In genomic region chr4:156962551-156962974, GRCh38 we compare ENCODE assay signal across 13 cellular contexts. TPM values are rescaled to one million over a fixed set of nuclear protein-coding genes. Genes with fewer than 3 reads are reported as not detected.
DNase-seq lines count a peak whose midpoint lies in the region; ATAC-seq, FAIRE-seq and TF ChIP-seq lines count a peak whose summit lies in the region.
"Had no signal": no experiment of that assay in that cellular context is flagged by ENCODE, and none has a peak within 500 bp of the region (broad histone marks: within the 10 kb centered on the region; RNA-seq: fewer than 3 reads in every experiment).

No MANE protein-coding gene starts in this region.

- DNase-seq in HFF-Myc (ENCODE audit: extremely low read depth, low read depth) = peak; percentile 95
- no peak for DNase-seq in mammary epithelial cell
- DNase-seq in kidney = no peak
- DNase-seq: activated CD4-positive, alpha-beta memory T cell treated with anti-CD3 and anti-CD28 coated beads for 36 hours; activated naive CD8-positive, alpha-beta T cell treated with anti-CD3 and anti-CD28 coated beads, Interleukin-2, amount 10 ng/mL, durations not matched to agents 7 days and 5 days; natural killer cell; NCI-H2081 treated with DMSO at 0.1 percent for 48 hours had no signal

- TF ChIP-seq CTCF in HFF-Myc (IDR thresholded peaks at IDR 0.05; ENCODE audit: low read depth, low read length, missing control alignments) = no peak
- TF ChIP-seq CTCF in mammary epithelial cell (conservative IDR thresholded peaks at IDR 0.05 in 1 of 2, IDR thresholded peaks at IDR 0.05 in 1 of 2; ENCODE audit: extremely low read depth in 1 of 2, insufficient read depth in 1 of 2, low read depth in 1 of 2, low read length in 2 of 2) = no peak
- TF ChIP-seq CTCF in kidney (IDR thresholded peaks at IDR 0.05; ENCODE audit: borderline replicate concordance, extremely low read depth, insufficient read depth) = no peak

- 76% methylated on average over 3 of the region's 3 CpGs for WGBS in mammary epithelial cell (ENCODE audit: low coverage, missing lambda C conversion rate)

- H3K4me2 ChIP-seq in mammary epithelial cell (ENCODE audit: insufficient read depth, low read depth, low read length) = peak overlapping the region; percentile 5
- H3K4me2 ChIP-seq in skeletal muscle satellite cell (ENCODE audit: low read length) = peak overlapping the region; percentile 54

- dilution Hi-C loops in mammary epithelial cell (cut with HindIII; ENCODE audit: low sequenced_read_pairs) = loop anchor here (25.0 kb wide), 1 partner anchor 200 kb away; no protein-coding TSS in a partner anchor

- H3K79me2 ChIP-seq in mammary epithelial cell (ENCODE audit: insufficient read depth, low read length) = peaks cover 95% of the 10 kb centered on the region

- no peaks in the 10 kb centered on the region for H3K9me3 ChIP-seq in mammary epithelial cell (replicated peaks; ENCODE audit: insufficient read depth, low read length)
- H3K9me3 ChIP-seq in kidney (ENCODE audit: control insufficient read depth in 1 of 2, low read length in 2 of 2) = no peaks in the 10 kb centered on the region
- H3K9me3 ChIP-seq in skeletal muscle satellite cell (replicated peaks; ENCODE audit: low read length) = no peaks in the 10 kb centered on the region

- no TSS peak for BruUV-seq in mammary epithelial cell (replicated peaks; lab: Mats Ljungman, UMichigan)

- FAIRE-seq in kidney (lab: Jason Lieb, UNC) = no peak
- FAIRE-seq: frontal cortex had no signal

- H3K4me1 ChIP-seq in mammary epithelial cell (ENCODE audit: insufficient read depth, low read length) = peaks cover 45% of the 10 kb centered on the region
- H3K4me1 ChIP-seq in kidney (ENCODE audit: control insufficient read depth in 1 of 2, insufficient read depth in 1 of 2, low read depth in 1 of 2, low read length in 2 of 2) = peaks cover 8 to 22% of the 10 kb centered on the region in 2 donors
- H3K4me1 ChIP-seq in skeletal muscle satellite cell (ENCODE audit: control insufficient read depth, insufficient read depth, low read length) = peaks cover 84% of the 10 kb centered on the region

- H4K20me1 ChIP-seq in mammary epithelial cell (ENCODE audit: insufficient read depth, low read length) = no peaks in the 10 kb centered on the region

- no peaks in the 10 kb centered on the region for H3K27me3 ChIP-seq in mammary epithelial cell (ENCODE audit: insufficient read depth, low read length)
- H3K27me3 ChIP-seq in skeletal muscle satellite cell (ENCODE audit: control insufficient read depth, insufficient read depth, low read length) = no peaks in the 10 kb centered on the region

- ATAC-seq in GM21423 (IDR thresholded peaks at IDR 0.05; ENCODE audit: unreplicated experiment) (no peak), HG02981 (IDR thresholded peaks at IDR 0.05; ENCODE audit: unreplicated experiment) (no peak), HG02884 (IDR thresholded peaks at IDR 0.05; ENCODE audit: unreplicated experiment) (no peak), GM21381 (IDR thresholded peaks at IDR 0.05; ENCODE audit: unreplicated experiment) (no peak)
- ATAC-seq: natural killer cell had no signal

- H3K9ac ChIP-seq in mammary epithelial cell (ENCODE audit: insufficient read depth, low read length) (no peak overlapping the region), kidney (ENCODE audit: low read length in 2 of 2) (no peak overlapping the region), skeletal muscle satellite cell (ENCODE audit: low read depth, low read length) (peak overlapping the region; percentile 4)

- H3K36me3 ChIP-seq in mammary epithelial cell (ENCODE audit: insufficient read depth, low read length) (peaks cover 2% of the 10 kb centered on the region), kidney (ENCODE audit: control insufficient read depth in 1 of 2, insufficient read depth in 2 of 2, low read length in 2 of 2) (no peaks in the 10 kb centered on the region), skeletal muscle satellite cell (ENCODE audit: insufficient read depth, low read length) (peaks cover 16% of the 10 kb centered on the region)

- H3K4me3 ChIP-seq in HFF-Myc (replicated peaks; ENCODE audit: low read depth, low read length) (no peak overlapping the region), mammary epithelial cell (replicated peaks in 1 of 3; ENCODE audit: insufficient read depth in 1 of 3, low read depth in 2 of 3, low read length in 3 of 3) (no peak overlapping the region), kidney (ENCODE audit: low read length in 2 of 2) (peak overlapping the region in 1 of 2 donors; percentile 9), skeletal muscle satellite cell (ENCODE audit: low read length) (peak overlapping the region; percentile 4)

- intact Hi-C loops in mammary epithelial cell (cut with micrococcal nuclease) (no loop called here), kidney (cut with DNase I) (no loop called here)

- H3K27ac ChIP-seq in mammary epithelial cell (ENCODE audit: insufficient read depth, low read depth, low read length) (no peak overlapping the region), kidney (ENCODE audit: low read depth in 2 of 2, low read length in 2 of 2) (peak overlapping the region; percentile 12 to 17)

- H2AFZ ChIP-seq in mammary epithelial cell (ENCODE audit: low read depth, low read length) = no peak overlapping the region

- CTCF ChIA-PET in mammary epithelial cell (lab: Charles Lee; ENCODE audit: low non-redundant PET) = no interaction called here

- in situ Hi-C loops in mammary epithelial cell (cut with MboI; ENCODE audit: low sequenced_read_pairs in 2 of 2) = loop anchor here in 1 of 2 donors (25.0 kb wide), 1 partner anchor 1000 kb away; the partner anchor contains the start of gene CTSO

RNA-seq across cellular contexts. Expression of gene PDGFC, which starts 9.0 kb away (rescaled TPM):
- total RNA-seq in mammary epithelial cell (10 to 100 TPM; 32.2 to 69.3 TPM), kidney (37.6 TPM)
- polyA plus RNA-seq in mammary epithelial cell (17.6 TPM), kidney (ENCODE audit: insufficient read depth, low read depth, low replicate concordance) (12.3 TPM)
- polyA minus RNA-seq in mammary epithelial cell = 78.9 TPM
- total RNA-seq in skeletal muscle satellite cell (2012; rRNA removed) = 54.8 and 55.0 TPM in 2 replicates
- total RNA-seq: activated CD4-positive, alpha-beta memory T cell treated with anti-CD3 and anti-CD28 coated beads for 36 hours had no signal
